ENCODE assay signal across 13 cellular contexts in the genomic region with DNA sequence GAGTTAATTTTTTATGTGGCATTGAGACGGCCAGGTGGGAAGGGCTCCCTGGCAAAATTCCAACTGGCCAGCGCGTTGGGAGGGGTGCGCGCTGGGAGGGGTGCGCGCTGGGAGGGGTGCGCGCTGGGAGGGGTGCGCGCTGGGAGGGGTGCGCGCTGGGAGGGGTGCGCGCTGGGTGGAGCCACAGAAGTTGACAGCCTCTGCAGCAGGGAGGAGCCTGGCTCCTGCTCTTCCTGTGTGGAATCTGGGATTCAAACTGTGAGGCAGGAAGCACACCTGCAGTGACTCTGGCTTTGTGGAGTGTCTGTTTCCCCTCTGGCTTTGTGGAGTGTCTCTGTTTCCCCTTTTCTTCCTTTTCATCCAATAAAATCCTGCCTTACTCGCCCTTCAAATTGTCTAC.
A peak's percentile ranks its signal among the peaks of the same experiment; 100 is the strongest.
DNase-seq lines count a peak whose midpoint lies in the region; ATAC-seq and TF ChIP-seq lines count a peak whose summit lies in the region.
"Had no signal": no experiment of that assay in that cellular context is flagged by ENCODE, and none has a peak within 500 bp of the region (broad histone marks: within the 10 kb centered on the region; RNA-seq: fewer than 3 reads in every experiment).

No MANE protein-coding gene starts in this region.

- POLR2A ChIA-PET in OCI-LY7 (lab: Charles Lee) = no interaction called here

- peaks cover 9% of the 10 kb centered on the region for H3K4me1 ChIP-seq in suprapubic skin
- no peaks in the 10 kb centered on the region for H3K4me1 ChIP-seq in OCI-LY7 (ENCODE audit: insufficient read depth, low read length, poor library complexity, severe bottlenecking)

- DNase-seq in NCI-H1105 treated with DMSO at 0.1 percent for 48 hours (lab: John Stamatoyannopoulos, UW) (peak; percentile 74), SHP77 treated with DMSO at 0.1 percent for 48 hours (lab: John Stamatoyannopoulos, UW) (peak; percentile 43), iPS-NIHi7 (ENCODE audit: extremely low spot score) (peak; percentile 72), suprapubic skin (ENCODE audit: low spot score in 2 of 2) (no peak), NOMO-1 treated with DMSO at 0.1 percent for 48 hours (lab: John Stamatoyannopoulos, UW; ENCODE audit: unreplicated experiment) (no peak), OCI-LY7 (ENCODE audit: low spot score) (no peak)
- DNase-seq: activated CD8-positive, alpha-beta T cell treated with anti-CD3 and anti-CD28 coated beads for 36 hours; DMS79 treated with DMSO at 0.1 percent for 48 hours; effector CD8-positive, alpha-beta T cell; NCI-H446 treated with DMSO at 0.1 percent for 48 hours; stimulated activated CD4-positive, alpha-beta T cell treated with anti-CD3 and anti-CD28 coated beads, Interleukin-4, amount 100 ng/mL, for 4 hours had no signal

- no peak for ATAC-seq in HG02610 (IDR thresholded peaks at IDR 0.05; ENCODE audit: unreplicated experiment)
- ATAC-seq: activated CD8-positive, alpha-beta T cell treated with anti-CD3 and anti-CD28 coated beads for 36 hours; activated naive CD4-positive, alpha-beta T cell treated with anti-CD3 and anti-CD28 coated beads, Interleukin-2, amount 50 U/mL, for 72 hours had no signal

- H3K9me3 ChIP-seq in suprapubic skin (no peaks in the 10 kb centered on the region), OCI-LY7 (ENCODE audit: low read length) (no peaks in the 10 kb centered on the region)

- peak overlapping the region; percentile 25 for H3K4me3 ChIP-seq in suprapubic skin
- H3K4me3 ChIP-seq in OCI-LY7 (ENCODE audit: low read depth, low read length, poor library complexity, severe bottlenecking) = no peak overlapping the region

- no peak overlapping the region for H2AFZ ChIP-seq in OCI-LY7 (ENCODE audit: low read length)

- no peaks in the 10 kb centered on the region for H3K9me2 ChIP-seq in OCI-LY7 (ENCODE audit: insufficient read depth, low read length)

- H3K27me3 ChIP-seq in suprapubic skin = no peaks in the 10 kb centered on the region

- TF ChIP-seq CTCF in suprapubic skin (IDR thresholded peaks at IDR 0.05) = no peak
- TF ChIP-seq CTCF in OCI-LY7 (conservative IDR thresholded peaks at IDR 0.05; ENCODE audit: low read length) = no peak

- intact Hi-C loops in OCI-LY7 (cut with micrococcal nuclease; ENCODE audit: unreplicated experiment) = no loop called here

- H3K36me3 ChIP-seq in suprapubic skin = no peaks in the 10 kb centered on the region
- no peaks in the 10 kb centered on the region for H3K36me3 ChIP-seq in OCI-LY7 (ENCODE audit: insufficient read depth, low read length)

- TF ChIP-seq POLR2A in suprapubic skin (IDR thresholded peaks at IDR 0.05) = no peak

- no TSS peak for BruUV-seq in OCI-LY7 (replicated peaks; lab: Mats Ljungman, UMichigan)

- CTCF ChIA-PET in OCI-LY7 (lab: Charles Lee; ENCODE audit: unreplicated experiment) = no interaction called here

- H3K27ac ChIP-seq in suprapubic skin (no peak overlapping the region), OCI-LY7 (ENCODE audit: low read depth, low read length, poor library complexity, severe bottlenecking) (no peak overlapping the region)

- 1% methylated on average over 16 of the region's 16 CpGs for WGBS in suprapubic skin

- H4K20me1 ChIP-seq in OCI-LY7 (ENCODE audit: insufficient read depth, low read length) = no peaks in the 10 kb centered on the region

- no peak overlapping the region for H3K4me2 ChIP-seq in OCI-LY7 (ENCODE audit: low read length)

- no peak for TF ChIP-seq EP300 in suprapubic skin (IDR thresholded peaks at IDR 0.05)

- H3K79me2 ChIP-seq in OCI-LY7 (ENCODE audit: insufficient read depth, low read depth, low read length) = no peaks in the 10 kb centered on the region

Comparison
In these comparisons a context has a peak if more than half of its experiments do, and no peak if none do; other contexts are left out.
1. DNase-seq: peak in NCI-H1105 treated with DMSO at 0.1 percent for 48 hours (single experiment), SHP77 treated with DMSO at 0.1 percent for 48 hours (single experiment) and iPS-NIHi7 (single experiment); none in suprapubic skin (0 of 2), NOMO-1 treated with DMSO at 0.1 percent for 48 hours (single experiment) and OCI-LY7 (single experiment).